ENCODE assay signal across 1 cellular context in genomic region chr20:13243826-13244376, GRCh38.
A peak's percentile ranks its signal among the peaks of the same experiment; 100 is the strongest.
TF ChIP-seq lines count a peak whose summit lies in the region.

No MANE protein-coding gene starts in this region.

TF ChIP-seq in HepG2, 621 proteins besides CTCF, POLR2A, EP300 and RAD21 (continued from another document and continues in another):
- TF ChIP-seq ZBTB40 (IDR thresholded peaks at IDR 0.05) (no peak), ZBTB40 (CRISPR knock-in tag; IDR thresholded peaks at IDR 0.05) (no peak; the same call in 1 of the 2 replicates), ZNF142 (CRISPR knock-in tag; IDR thresholded peaks at IDR 0.05) (peak; percentile 70; the same call in 1 of the 2 replicates), ZNF784 (CRISPR knock-in tag; IDR thresholded peaks at IDR 0.05; ENCODE audit: borderline replicate concordance) (0 out of 2 replicates have a peak, but pooled peaks have one; percentile 52), ZNF576 (CRISPR knock-in tag; IDR thresholded peaks at IDR 0.05) (no peak), ARNT2 (CRISPR knock-in tag; IDR thresholded peaks at IDR 0.05; ENCODE audit: low read depth) (no peak), NR1H2 (CRISPR knock-in tag; IDR thresholded peaks at IDR 0.05; ENCODE audit: borderline replicate concordance, low read depth) (no peak), CEBPZ (IDR thresholded peaks at IDR 0.05; ENCODE audit: low read length) (no peak), ZNF570 (CRISPR knock-in tag; IDR thresholded peaks at IDR 0.05; ENCODE audit: borderline replicate concordance) (no peak), RORA (CRISPR knock-in tag; IDR thresholded peaks at IDR 0.05) (no peak; the same call in 1 of the 2 replicates), ZNF503 (CRISPR knock-in tag; IDR thresholded peaks at IDR 0.05) (peak; percentile 100), ZNF552 (CRISPR knock-in tag; IDR thresholded peaks at IDR 0.05; ENCODE audit: borderline replicate concordance) (no peak), KDM6A (CRISPR knock-in tag; IDR thresholded peaks at IDR 0.05; ENCODE audit: low read depth) (peak; percentile 80), ZNF34 (CRISPR knock-in tag; IDR thresholded peaks at IDR 0.05; ENCODE audit: borderline replicate concordance) (peak; percentile 55; the same call in 1 of the 2 replicates), TP53 (CRISPR knock-in tag; conservative IDR thresholded peaks at IDR 0.05) (peak; percentile 94; the same call in 1 of the 2 replicates), BORCS8-MEF2B (CRISPR knock-in tag; IDR thresholded peaks at IDR 0.05) (no peak), ZNF577 (CRISPR knock-in tag; IDR thresholded peaks at IDR 0.05; ENCODE audit: borderline replicate concordance, low read depth) (no peak), HMGXB3 (CRISPR knock-in tag; IDR thresholded peaks at IDR 0.05; ENCODE audit: borderline replicate concordance) (peak; percentile 91), FOXA3 (CRISPR knock-in tag; IDR thresholded peaks at IDR 0.05) (peak; percentile 100), KDM5A (IDR thresholded peaks at IDR 0.05; ENCODE audit: borderline replicate concordance, low read length) (no peak; the same call in 1 of the 2 replicates), ZNF605 (CRISPR knock-in tag; IDR thresholded peaks at IDR 0.05) (0 out of 2 replicates have a peak, but pooled peaks have one; percentile 19)
